In the genomic region with DNA sequence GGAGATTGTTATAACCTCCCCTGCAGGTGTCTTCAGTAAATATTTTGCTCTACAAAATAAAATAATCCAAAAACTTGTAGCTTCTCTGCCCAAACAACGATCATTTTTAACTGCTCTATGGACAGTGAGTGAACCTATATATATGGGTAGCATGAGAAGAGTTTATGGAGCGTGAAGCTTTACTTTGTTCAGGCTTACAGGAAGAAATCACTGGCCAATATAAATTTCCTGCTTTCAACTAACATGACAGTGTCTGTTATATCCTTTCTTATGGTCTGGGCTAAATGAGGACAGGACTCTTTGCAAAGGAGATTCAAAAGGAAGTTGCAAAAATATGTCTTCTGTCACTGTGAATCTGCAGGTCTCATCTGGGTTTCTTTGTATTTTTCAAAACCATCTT, we compare ENCODE assay signal across 25 cellular contexts.
"Had no signal": no experiment of that assay in that cellular context is flagged by ENCODE, and none has a peak within 500 bp of the region (broad histone marks: within the 10 kb centered on the region; RNA-seq: fewer than 3 reads in every experiment).

No MANE protein-coding gene starts in this region.

- H3K9me3 ChIP-seq: SJSA1, SK-N-SH had no signal

- H3K4me3 ChIP-seq: K562, SJSA1 had no signal

- FAIRE-seq: K562 had no signal

- H3K27me3 ChIP-seq: SJSA1 had no signal

- H3K9me2 ChIP-seq: SK-N-SH had no signal

- H3K9ac ChIP-seq: KMS-11, SK-N-SH had no signal

- H3K4me2 ChIP-seq: KMS-11, SK-N-SH had no signal

- DNase-seq: Kasumi-1, MV-4-11, NCI-H1092, NCI-H1105 treated with DMSO at 0.1 percent for 48 hours, NCI-H1417 treated with DMSO at 0.1 percent for 48 hours, NCI-H146, NCI-H1694 treated with DMSO at 0.1 percent for 48 hours, NCI-H1930, NCI-H2081, NCI-H2171, NCI-H226, NCI-H446, NCI-H510A, NCI-H524 treated with DMSO at 0.1 percent for 48 hours, NCI-H69, NCI-H774, PC-3, SHP77, SK-N-SH, SW 1271, T-cell had no signal

- H3K27ac ChIP-seq: KMS-11, RWPE1, SJSA1 had no signal
